ENCODE assay signal across 16 cellular contexts in the genomic region with DNA sequence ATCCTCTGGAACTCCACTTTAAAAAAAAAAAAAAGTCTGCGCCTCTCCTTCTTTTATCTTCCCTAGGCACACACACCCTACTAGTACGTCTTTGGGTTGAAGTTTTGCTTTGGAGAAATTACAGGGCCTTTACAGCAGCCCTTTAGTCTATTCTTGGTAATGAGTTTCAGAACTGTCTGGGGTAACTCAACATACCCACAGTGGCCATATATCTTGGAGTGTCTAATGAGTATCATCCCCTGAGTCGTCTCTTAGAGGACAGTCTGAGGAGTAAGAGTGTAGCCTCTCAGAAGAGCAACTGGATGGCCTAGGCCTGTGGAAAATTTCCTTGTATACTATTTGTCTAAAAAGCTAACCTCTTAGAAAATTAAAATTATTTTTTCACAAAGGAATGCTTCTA. TPM values are rescaled to one million over a fixed set of nuclear protein-coding genes. Genes with fewer than 3 reads are reported as not detected.
DNase-seq lines count a peak whose midpoint lies in the region; ATAC-seq and TF ChIP-seq lines count a peak whose summit lies in the region.
"Had no signal": no experiment of that assay in that cellular context is flagged by ENCODE, and none has a peak within 500 bp of the region (broad histone marks: within the 10 kb centered on the region; RNA-seq: fewer than 3 reads in every experiment).

No MANE protein-coding gene starts in this region.

- H3K27ac ChIP-seq in esophagus squamous epithelium (peak overlapping the region in 3 of 4 donors; percentile 94), neural progenitor cell (no peak overlapping the region)
- H3K27ac ChIP-seq: coronary artery, thoracic aorta had no signal

- H3K9me3 Mint-ChIP-seq in activated CD4-positive, alpha-beta memory T cell treated with anti-CD3 and anti-CD28 coated beads for 36 hours, result no peaks in the 10 kb centered on the region
- H3K9me3 Mint-ChIP-seq in activated CD4-positive, alpha-beta memory T cell treated with anti-CD3 and anti-CD28 coated beads, Interleukin-2, amount 10 ng/mL, durations not matched to agents 7 days and 5 days, result peaks cover 25% of the 10 kb centered on the region
- H3K9me3 Mint-ChIP-seq in T-cell (no peaks in the 10 kb centered on the region), neural progenitor cell (peaks cover 66% of the 10 kb centered on the region)

- no peak for TF ChIP-seq POLR2A in esophagus squamous epithelium (IDR thresholded peaks at IDR 0.05)

- no peak overlapping the region for H2AFZ ChIP-seq in neural progenitor cell (replicated peaks)

- H4K20me1 ChIP-seq in neural progenitor cell (ENCODE audit: low read depth), result peaks cover 29% of the 10 kb centered on the region

- H3K79me2 ChIP-seq in neural progenitor cell (ENCODE audit: low read depth), result peaks cover 70% of the 10 kb centered on the region

- peak overlapping the region in 2 of 4 donors; percentile 68 to 75 for H3K4me3 ChIP-seq in esophagus squamous epithelium
- H3K4me3 ChIP-seq in neural progenitor cell, result peak overlapping the region; percentile 84
- H3K4me3 ChIP-seq: coronary artery had no signal

- WGBS in esophagus squamous epithelium, 2 donors, result 91 to 94% methylated on average over 3 of the region's 3 CpGs

- no peaks in the 10 kb centered on the region for H3K27me3 Mint-ChIP-seq in activated CD4-positive, alpha-beta memory T cell treated with anti-CD3 and anti-CD28 coated beads for 36 hours
- no peaks in the 10 kb centered on the region for H3K27me3 Mint-ChIP-seq in activated CD4-positive, alpha-beta memory T cell treated with anti-CD3 and anti-CD28 coated beads, Interleukin-2, amount 10 ng/mL, durations not matched to agents 7 days and 5 days
- H3K27me3 Mint-ChIP-seq in T-cell (no peaks in the 10 kb centered on the region), neural progenitor cell (ENCODE audit: insufficient read depth, low read depth) (peaks cover 7% of the 10 kb centered on the region)

- no peak for ATAC-seq in T-cell (replicated peaks in 1 of 4)
- ATAC-seq: SK-N-SH treated with all-trans-retinoic acid at 6 μM for 48 hours had no signal

- H3K27me3 ChIP-seq in esophagus squamous epithelium (no peaks in the 10 kb centered on the region), neural progenitor cell (no peaks in the 10 kb centered on the region)

- H3K9ac ChIP-seq in neural progenitor cell, result no peak overlapping the region

- H3F3A ChIP-seq in neural progenitor cell (ENCODE audit: low read depth), result peaks cover 6% of the 10 kb centered on the region

- H3K4me2 ChIP-seq in neural progenitor cell, result peak overlapping the region; percentile 93

- no peaks in the 10 kb centered on the region for H3K9me3 ChIP-seq in esophagus squamous epithelium
- H3K9me3 ChIP-seq in neural progenitor cell (ENCODE audit: low read depth), result no peaks in the 10 kb centered on the region
- H3K9me3 ChIP-seq: thoracic aorta had no signal

- peak overlapping the region; percentile 20 for H3K4me3 Mint-ChIP-seq in activated CD4-positive, alpha-beta memory T cell treated with anti-CD3 and anti-CD28 coated beads for 36 hours
- H3K4me3 Mint-ChIP-seq in activated CD4-positive, alpha-beta memory T cell treated with anti-CD3 and anti-CD28 coated beads, Interleukin-2, amount 10 ng/mL, durations not matched to agents 7 days and 5 days, result no peak overlapping the region
- H3K4me3 Mint-ChIP-seq in T-cell (peak overlapping the region; percentile 2 to 81 (median 58)), neural progenitor cell (peak overlapping the region; percentile 94)

- peaks cover 10% of the 10 kb centered on the region for H3K36me3 Mint-ChIP-seq in activated CD4-positive, alpha-beta memory T cell treated with anti-CD3 and anti-CD28 coated beads for 36 hours
- peaks cover 36% of the 10 kb centered on the region for H3K36me3 Mint-ChIP-seq in activated CD4-positive, alpha-beta memory T cell treated with anti-CD3 and anti-CD28 coated beads, Interleukin-2, amount 10 ng/mL, durations not matched to agents 7 days and 5 days (ENCODE audit: low read depth)
- H3K36me3 Mint-ChIP-seq in T-cell (peaks cover 3% of the 10 kb centered on the region), neural progenitor cell (peaks cover 49% of the 10 kb centered on the region)

- no peak for TF ChIP-seq CTCF in esophagus squamous epithelium (IDR thresholded peaks at IDR 0.05)
- TF ChIP-seq CTCF in neural progenitor cell (IDR thresholded peaks at IDR 0.05), result no peak

- H3K4me1 Mint-ChIP-seq in activated CD4-positive, alpha-beta memory T cell treated with anti-CD3 and anti-CD28 coated beads for 36 hours (ENCODE audit: low read depth), result peaks cover 19% of the 10 kb centered on the region
- peaks cover 21% of the 10 kb centered on the region for H3K4me1 Mint-ChIP-seq in activated CD4-positive, alpha-beta memory T cell treated with anti-CD3 and anti-CD28 coated beads, Interleukin-2, amount 10 ng/mL, durations not matched to agents 7 days and 5 days
- peaks cover 26 to 39% (median 37%) of the 10 kb centered on the region in 3 donors for H3K4me1 Mint-ChIP-seq in T-cell
- H3K4me1 Mint-ChIP-seq in neural progenitor cell, result peaks cover 3% of the 10 kb centered on the region

- DNase-seq in activated CD4-positive, alpha-beta memory T cell treated with anti-CD3 and anti-CD28 coated beads for 36 hours, result no peak
- no peak for DNase-seq in activated CD4-positive, alpha-beta memory T cell treated with anti-CD3 and anti-CD28 coated beads, Interleukin-2, amount 10 ng/mL, durations not matched to agents 7 days and 5 days
- DNase-seq in T-cell (no peak), esophagus squamous epithelium (lab: John Stamatoyannopoulos, UW) (no peak), neural progenitor cell (ENCODE audit: low spot score) (no peak), RKO (ENCODE audit: low spot score) (no peak), DMS153 (lab: John Stamatoyannopoulos, UW) (no peak)
- no peak for DNase-seq in activated CD8-positive, alpha-beta memory T cell treated with anti-CD3 and anti-CD28 coated beads, Interleukin-2, amount 50 U/mL, for 4 hours
- DNase-seq: amniotic stem cell, erythroblast, HCEC 1CT, NCI-H1436, NCI-H226 had no signal

- CTCF ChIA-PET in activated CD4-positive, alpha-beta memory T cell treated with anti-CD3 and anti-CD28 coated beads for 36 hours (lab: Charles Lee), result no interaction called here
- CTCF ChIA-PET in activated CD4-positive, alpha-beta memory T cell treated with anti-CD3 and anti-CD28 coated beads, Interleukin-2, amount 10 ng/mL, durations not matched to agents 7 days and 5 days (lab: Charles Lee), result no interaction called here
- CTCF ChIA-PET in T-cell (lab: Charles Lee), result no interaction called here

- H3K27ac Mint-ChIP-seq in activated CD4-positive, alpha-beta memory T cell treated with anti-CD3 and anti-CD28 coated beads for 36 hours, result no peak overlapping the region
- no peak overlapping the region for H3K27ac Mint-ChIP-seq in activated CD4-positive, alpha-beta memory T cell treated with anti-CD3 and anti-CD28 coated beads, Interleukin-2, amount 10 ng/mL, durations not matched to agents 7 days and 5 days
- peak overlapping the region; percentile 40 to 80 for H3K27ac Mint-ChIP-seq in T-cell
- H3K27ac Mint-ChIP-seq in neural progenitor cell, result no peak overlapping the region

- peaks cover 0 to 30% (median 6%) of the 10 kb centered on the region in 3 donors for H3K4me1 ChIP-seq in esophagus squamous epithelium
- H3K4me1 ChIP-seq in neural progenitor cell, result peaks cover 9% of the 10 kb centered on the region

- H3K36me3 ChIP-seq in esophagus squamous epithelium (peaks cover 0 to 10% (median 0%) of the 10 kb centered on the region in 3 donors), neural progenitor cell (peaks cover 11% of the 10 kb centered on the region)
- H3K36me3 ChIP-seq: thoracic aorta had no signal

- POLR2A ChIA-PET in activated CD4-positive, alpha-beta memory T cell treated with anti-CD3 and anti-CD28 coated beads for 36 hours (lab: Charles Lee), result no interaction called here
- POLR2A ChIA-PET in activated CD4-positive, alpha-beta memory T cell treated with anti-CD3 and anti-CD28 coated beads, Interleukin-2, amount 10 ng/mL, durations not matched to agents 7 days and 5 days (lab: Charles Lee), result no interaction called here
- POLR2A ChIA-PET in T-cell (lab: Charles Lee), result no interaction called here

- intact Hi-C loops in activated CD4-positive, alpha-beta memory T cell treated with anti-CD3 and anti-CD28 coated beads for 36 hours (cut with micrococcal nuclease), result no loop called here
- intact Hi-C loops in esophagus squamous epithelium (cut with DNase I), result no loop called here

RNA-seq across cellular contexts. Expression of gene ZNF681, which starts 6.1 kb away (rescaled TPM):
- total RNA-seq in activated CD4-positive, alpha-beta memory T cell treated with anti-CD3 and anti-CD28 coated beads for 36 hours, result 1 to 10 TPM; 3.9 TPM
- 1 to 10 TPM; 3.7 to 5.9 TPM for total RNA-seq in activated CD4-positive, alpha-beta memory T cell treated with anti-CD3 and anti-CD28 coated beads, Interleukin-2, amount 10 ng/mL, durations not matched to agents 7 days and 5 days
- total RNA-seq in T-cell, result 1 to 10 TPM; 2.4 to 6.7 (median 5.5) TPM
- 1 to 10 TPM; 2.3 to 6.2 (median 2.5) TPM for total RNA-seq in esophagus squamous epithelium
- total RNA-seq in neural progenitor cell (ENCODE audit: low replicate concordance), result 11.4 and 16.7 TPM in 2 replicates

Comparison
In these comparisons a context has a peak if more than half of its experiments do, and no peak if none do; other contexts are left out.
1. H3K27ac Mint-ChIP-seq: peak in T-cell (2 of 2); none in activated CD4-positive, alpha-beta memory T cell treated with anti-CD3 and anti-CD28 coated beads for 36 hours (single experiment), activated CD4-positive, alpha-beta memory T cell treated with anti-CD3 and anti-CD28 coated beads, Interleukin-2, amount 10 ng/mL, durations not matched to agents 7 days and 5 days (single experiment) and neural progenitor cell (single experiment).